1 cellular context compared by ENCODE assay signal in genomic region chr6:12261502-12261901, GRCh38.
TF ChIP-seq lines count a peak whose summit lies in the region.

No MANE protein-coding gene starts in this region.

TF ChIP-seq in GM12878, 131 proteins besides CTCF, POLR2A, EP300 and RAD21 (continued from another document and continues in another):
- TF ChIP-seq, protein P1, sequence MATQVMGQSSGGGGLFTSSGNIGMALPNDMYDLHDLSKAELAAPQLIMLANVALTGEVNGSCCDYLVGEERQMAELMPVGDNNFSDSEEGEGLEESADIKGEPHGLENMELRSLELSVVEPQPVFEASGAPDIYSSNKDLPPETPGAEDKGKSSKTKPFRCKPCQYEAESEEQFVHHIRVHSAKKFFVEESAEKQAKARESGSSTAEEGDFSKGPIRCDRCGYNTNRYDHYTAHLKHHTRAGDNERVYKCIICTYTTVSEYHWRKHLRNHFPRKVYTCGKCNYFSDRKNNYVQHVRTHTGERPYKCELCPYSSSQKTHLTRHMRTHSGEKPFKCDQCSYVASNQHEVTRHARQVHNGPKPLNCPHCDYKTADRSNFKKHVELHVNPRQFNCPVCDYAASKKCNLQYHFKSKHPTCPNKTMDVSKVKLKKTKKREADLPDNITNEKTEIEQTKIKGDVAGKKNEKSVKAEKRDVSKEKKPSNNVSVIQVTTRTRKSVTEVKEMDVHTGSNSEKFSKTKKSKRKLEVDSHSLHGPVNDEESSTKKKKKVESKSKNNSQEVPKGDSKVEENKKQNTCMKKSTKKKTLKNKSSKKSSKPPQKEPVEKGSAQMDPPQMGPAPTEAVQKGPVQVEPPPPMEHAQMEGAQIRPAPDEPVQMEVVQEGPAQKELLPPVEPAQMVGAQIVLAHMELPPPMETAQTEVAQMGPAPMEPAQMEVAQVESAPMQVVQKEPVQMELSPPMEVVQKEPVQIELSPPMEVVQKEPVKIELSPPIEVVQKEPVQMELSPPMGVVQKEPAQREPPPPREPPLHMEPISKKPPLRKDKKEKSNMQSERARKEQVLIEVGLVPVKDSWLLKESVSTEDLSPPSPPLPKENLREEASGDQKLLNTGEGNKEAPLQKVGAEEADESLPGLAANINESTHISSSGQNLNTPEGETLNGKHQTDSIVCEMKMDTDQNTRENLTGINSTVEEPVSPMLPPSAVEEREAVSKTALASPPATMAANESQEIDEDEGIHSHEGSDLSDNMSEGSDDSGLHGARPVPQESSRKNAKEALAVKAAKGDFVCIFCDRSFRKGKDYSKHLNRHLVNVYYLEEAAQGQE (IDR thresholded peaks at IDR 0.05; ENCODE audit: low read depth, low read length): no peak
- no peak for TF ChIP-seq KAT2A (conservative IDR thresholded peaks at IDR 0.05; ENCODE audit: control insufficient read depth, low read depth, low read length)
- TF ChIP-seq, protein P2, sequence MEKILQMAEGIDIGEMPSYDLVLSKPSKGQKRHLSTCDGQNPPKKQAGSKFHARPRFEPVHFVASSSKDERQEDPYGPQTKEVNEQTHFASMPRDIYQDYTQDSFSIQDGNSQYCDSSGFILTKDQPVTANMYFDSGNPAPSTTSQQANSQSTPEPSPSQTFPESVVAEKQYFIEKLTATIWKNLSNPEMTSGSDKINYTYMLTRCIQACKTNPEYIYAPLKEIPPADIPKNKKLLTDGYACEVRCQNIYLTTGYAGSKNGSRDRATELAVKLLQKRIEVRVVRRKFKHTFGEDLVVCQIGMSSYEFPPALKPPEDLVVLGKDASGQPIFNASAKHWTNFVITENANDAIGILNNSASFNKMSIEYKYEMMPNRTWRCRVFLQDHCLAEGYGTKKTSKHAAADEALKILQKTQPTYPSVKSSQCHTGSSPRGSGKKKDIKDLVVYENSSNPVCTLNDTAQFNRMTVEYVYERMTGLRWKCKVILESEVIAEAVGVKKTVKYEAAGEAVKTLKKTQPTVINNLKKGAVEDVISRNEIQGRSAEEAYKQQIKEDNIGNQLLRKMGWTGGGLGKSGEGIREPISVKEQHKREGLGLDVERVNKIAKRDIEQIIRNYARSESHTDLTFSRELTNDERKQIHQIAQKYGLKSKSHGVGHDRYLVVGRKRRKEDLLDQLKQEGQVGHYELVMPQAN (conservative IDR thresholded peaks at IDR 0.05): no peak
- no peak for TF ChIP-seq ZNF274 (IDR thresholded peaks at IDR 0.05; ENCODE audit: insufficient read depth, insufficient read length)
- TF ChIP-seq SREBF1 (IDR thresholded peaks at IDR 0.05; ENCODE audit: low read length): no peak
- TF ChIP-seq, protein P3, sequence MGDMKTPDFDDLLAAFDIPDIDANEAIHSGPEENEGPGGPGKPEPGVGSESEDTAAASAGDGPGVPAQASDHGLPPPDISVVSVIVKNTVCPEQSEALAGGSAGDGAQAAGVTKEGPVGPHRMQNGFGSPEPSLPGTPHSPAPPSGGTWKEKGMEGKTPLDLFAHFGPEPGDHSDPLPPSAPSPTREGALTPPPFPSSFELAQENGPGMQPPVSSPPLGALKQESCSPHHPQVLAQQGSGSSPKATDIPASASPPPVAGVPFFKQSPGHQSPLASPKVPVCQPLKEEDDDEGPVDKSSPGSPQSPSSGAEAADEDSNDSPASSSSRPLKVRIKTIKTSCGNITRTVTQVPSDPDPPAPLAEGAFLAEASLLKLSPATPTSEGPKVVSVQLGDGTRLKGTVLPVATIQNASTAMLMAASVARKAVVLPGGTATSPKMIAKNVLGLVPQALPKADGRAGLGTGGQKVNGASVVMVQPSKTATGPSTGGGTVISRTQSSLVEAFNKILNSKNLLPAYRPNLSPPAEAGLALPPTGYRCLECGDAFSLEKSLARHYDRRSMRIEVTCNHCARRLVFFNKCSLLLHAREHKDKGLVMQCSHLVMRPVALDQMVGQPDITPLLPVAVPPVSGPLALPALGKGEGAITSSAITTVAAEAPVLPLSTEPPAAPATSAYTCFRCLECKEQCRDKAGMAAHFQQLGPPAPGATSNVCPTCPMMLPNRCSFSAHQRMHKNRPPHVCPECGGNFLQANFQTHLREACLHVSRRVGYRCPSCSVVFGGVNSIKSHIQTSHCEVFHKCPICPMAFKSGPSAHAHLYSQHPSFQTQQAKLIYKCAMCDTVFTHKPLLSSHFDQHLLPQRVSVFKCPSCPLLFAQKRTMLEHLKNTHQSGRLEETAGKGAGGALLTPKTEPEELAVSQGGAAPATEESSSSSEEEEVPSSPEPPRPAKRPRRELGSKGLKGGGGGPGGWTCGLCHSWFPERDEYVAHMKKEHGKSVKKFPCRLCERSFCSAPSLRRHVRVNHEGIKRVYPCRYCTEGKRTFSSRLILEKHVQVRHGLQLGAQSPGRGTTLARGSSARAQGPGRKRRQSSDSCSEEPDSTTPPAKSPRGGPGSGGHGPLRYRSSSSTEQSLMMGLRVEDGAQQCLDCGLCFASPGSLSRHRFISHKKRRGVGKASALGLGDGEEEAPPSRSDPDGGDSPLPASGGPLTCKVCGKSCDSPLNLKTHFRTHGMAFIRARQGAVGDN (IDR thresholded peaks at IDR 0.05): no peak
- TF ChIP-seq EZH2 (IDR thresholded peaks at IDR 0.05; ENCODE audit: borderline replicate concordance, control insufficient read depth, low read depth, low read length): no peak
- TF ChIP-seq POLR2AphosphoS2 (IDR thresholded peaks at IDR 0.05; ENCODE audit: low read depth, low read length): no peak
- TF ChIP-seq SREBF2 (IDR thresholded peaks at IDR 0.05; ENCODE audit: low read length): no peak
- TF ChIP-seq CBX5 (IDR thresholded peaks at IDR 0.05; ENCODE audit: low read depth): no peak
- TF ChIP-seq, protein P4, sequence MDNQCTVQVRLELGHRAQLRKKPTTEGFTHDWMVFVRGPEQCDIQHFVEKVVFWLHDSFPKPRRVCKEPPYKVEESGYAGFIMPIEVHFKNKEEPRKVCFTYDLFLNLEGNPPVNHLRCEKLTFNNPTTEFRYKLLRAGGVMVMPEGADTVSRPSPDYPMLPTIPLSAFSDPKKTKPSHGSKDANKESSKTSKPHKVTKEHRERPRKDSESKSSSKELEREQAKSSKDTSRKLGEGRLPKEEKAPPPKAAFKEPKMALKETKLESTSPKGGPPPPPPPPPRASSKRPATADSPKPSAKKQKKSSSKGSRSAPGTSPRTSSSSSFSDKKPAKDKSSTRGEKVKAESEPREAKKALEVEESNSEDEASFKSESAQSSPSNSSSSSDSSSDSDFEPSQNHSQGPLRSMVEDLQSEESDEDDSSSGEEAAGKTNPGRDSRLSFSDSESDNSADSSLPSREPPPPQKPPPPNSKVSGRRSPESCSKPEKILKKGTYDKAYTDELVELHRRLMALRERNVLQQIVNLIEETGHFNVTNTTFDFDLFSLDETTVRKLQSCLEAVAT (IDR thresholded peaks at IDR 0.05): no peak
- TF ChIP-seq BMI1 (IDR thresholded peaks at IDR 0.05; ENCODE audit: borderline replicate concordance): no peak
- no peak for TF ChIP-seq CBX3 (IDR thresholded peaks at IDR 0.05; ENCODE audit: borderline replicate concordance, low read depth)
- TF ChIP-seq IKZF2 (IDR thresholded peaks at IDR 0.05): no peak; a peak in 1 of 4 replicates
- no peak for TF ChIP-seq PAX8 (IDR thresholded peaks at IDR 0.05)
- TF ChIP-seq, protein P5, sequence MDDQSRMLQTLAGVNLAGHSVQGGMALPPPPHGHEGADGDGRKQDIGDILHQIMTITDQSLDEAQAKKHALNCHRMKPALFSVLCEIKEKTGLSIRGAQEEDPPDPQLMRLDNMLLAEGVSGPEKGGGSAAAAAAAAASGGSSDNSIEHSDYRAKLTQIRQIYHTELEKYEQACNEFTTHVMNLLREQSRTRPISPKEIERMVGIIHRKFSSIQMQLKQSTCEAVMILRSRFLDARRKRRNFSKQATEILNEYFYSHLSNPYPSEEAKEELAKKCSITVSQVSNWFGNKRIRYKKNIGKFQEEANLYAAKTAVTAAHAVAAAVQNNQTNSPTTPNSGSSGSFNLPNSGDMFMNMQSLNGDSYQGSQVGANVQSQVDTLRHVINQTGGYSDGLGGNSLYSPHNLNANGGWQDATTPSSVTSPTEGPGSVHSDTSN (IDR thresholded peaks at IDR 0.05; ENCODE audit: insufficient replicate concordance, low read depth, low read length): no peak
- TF ChIP-seq, protein P6, sequence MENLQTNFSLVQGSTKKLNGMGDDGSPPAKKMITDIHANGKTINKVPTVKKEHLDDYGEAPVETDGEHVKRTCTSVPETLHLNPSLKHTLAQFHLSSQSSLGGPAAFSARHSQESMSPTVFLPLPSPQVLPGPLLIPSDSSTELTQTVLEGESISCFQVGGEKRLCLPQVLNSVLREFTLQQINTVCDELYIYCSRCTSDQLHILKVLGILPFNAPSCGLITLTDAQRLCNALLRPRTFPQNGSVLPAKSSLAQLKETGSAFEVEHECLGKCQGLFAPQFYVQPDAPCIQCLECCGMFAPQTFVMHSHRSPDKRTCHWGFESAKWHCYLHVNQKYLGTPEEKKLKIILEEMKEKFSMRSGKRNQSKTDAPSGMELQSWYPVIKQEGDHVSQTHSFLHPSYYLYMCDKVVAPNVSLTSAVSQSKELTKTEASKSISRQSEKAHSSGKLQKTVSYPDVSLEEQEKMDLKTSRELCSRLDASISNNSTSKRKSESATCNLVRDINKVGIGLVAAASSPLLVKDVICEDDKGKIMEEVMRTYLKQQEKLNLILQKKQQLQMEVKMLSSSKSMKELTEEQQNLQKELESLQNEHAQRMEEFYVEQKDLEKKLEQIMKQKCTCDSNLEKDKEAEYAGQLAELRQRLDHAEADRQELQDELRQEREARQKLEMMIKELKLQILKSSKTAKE (IDR thresholded peaks at IDR 0.05; ENCODE audit: low read depth, poor library complexity, severe bottlenecking): no peak
- no peak for TF ChIP-seq NFYA (IDR thresholded peaks at IDR 0.05; ENCODE audit: borderline replicate concordance, low read depth, low read length)
- TF ChIP-seq YY1 (IDR thresholded peaks at IDR 0.05; ENCODE audit: low read depth, low read length): no peak
- TF ChIP-seq IRF3 (IDR thresholded peaks at IDR 0.05): no peak
- TF ChIP-seq KLF5 (IDR thresholded peaks at IDR 0.05; ENCODE audit: partially characterized antibody): no peak
- TF ChIP-seq RAD51 (IDR thresholded peaks at IDR 0.05): no peak
- no peak for TF ChIP-seq ZZZ3 (IDR thresholded peaks at IDR 0.05; ENCODE audit: control insufficient read depth, insufficient read length, low read depth)
- no peak for TF ChIP-seq TCF3 (IDR thresholded peaks at IDR 0.05; ENCODE audit: borderline replicate concordance, insufficient read depth, low read depth, low read length)
- TF ChIP-seq SMAD5 (IDR thresholded peaks at IDR 0.05; ENCODE audit: low read depth): no peak
- no peak for TF ChIP-seq MTA2 (IDR thresholded peaks at IDR 0.05; ENCODE audit: low read depth)
- no peak; the same call in 1 of the 2 replicates for TF ChIP-seq FOXM1 (IDR thresholded peaks at IDR 0.05; ENCODE audit: low read depth, low read length)
- TF ChIP-seq TBL1XR1 (IDR thresholded peaks at IDR 0.05; ENCODE audit: low read depth, low read length): no peak
- TF ChIP-seq BRCA1 (IDR thresholded peaks at IDR 0.05; ENCODE audit: low read depth, low read length): no peak
- no peak for TF ChIP-seq TCF7 (IDR thresholded peaks at IDR 0.05; ENCODE audit: borderline replicate concordance)
- TF ChIP-seq ZNF384 (IDR thresholded peaks at IDR 0.05; ENCODE audit: borderline replicate concordance, low read depth, low read length): no peak
- TF ChIP-seq, protein P7, sequence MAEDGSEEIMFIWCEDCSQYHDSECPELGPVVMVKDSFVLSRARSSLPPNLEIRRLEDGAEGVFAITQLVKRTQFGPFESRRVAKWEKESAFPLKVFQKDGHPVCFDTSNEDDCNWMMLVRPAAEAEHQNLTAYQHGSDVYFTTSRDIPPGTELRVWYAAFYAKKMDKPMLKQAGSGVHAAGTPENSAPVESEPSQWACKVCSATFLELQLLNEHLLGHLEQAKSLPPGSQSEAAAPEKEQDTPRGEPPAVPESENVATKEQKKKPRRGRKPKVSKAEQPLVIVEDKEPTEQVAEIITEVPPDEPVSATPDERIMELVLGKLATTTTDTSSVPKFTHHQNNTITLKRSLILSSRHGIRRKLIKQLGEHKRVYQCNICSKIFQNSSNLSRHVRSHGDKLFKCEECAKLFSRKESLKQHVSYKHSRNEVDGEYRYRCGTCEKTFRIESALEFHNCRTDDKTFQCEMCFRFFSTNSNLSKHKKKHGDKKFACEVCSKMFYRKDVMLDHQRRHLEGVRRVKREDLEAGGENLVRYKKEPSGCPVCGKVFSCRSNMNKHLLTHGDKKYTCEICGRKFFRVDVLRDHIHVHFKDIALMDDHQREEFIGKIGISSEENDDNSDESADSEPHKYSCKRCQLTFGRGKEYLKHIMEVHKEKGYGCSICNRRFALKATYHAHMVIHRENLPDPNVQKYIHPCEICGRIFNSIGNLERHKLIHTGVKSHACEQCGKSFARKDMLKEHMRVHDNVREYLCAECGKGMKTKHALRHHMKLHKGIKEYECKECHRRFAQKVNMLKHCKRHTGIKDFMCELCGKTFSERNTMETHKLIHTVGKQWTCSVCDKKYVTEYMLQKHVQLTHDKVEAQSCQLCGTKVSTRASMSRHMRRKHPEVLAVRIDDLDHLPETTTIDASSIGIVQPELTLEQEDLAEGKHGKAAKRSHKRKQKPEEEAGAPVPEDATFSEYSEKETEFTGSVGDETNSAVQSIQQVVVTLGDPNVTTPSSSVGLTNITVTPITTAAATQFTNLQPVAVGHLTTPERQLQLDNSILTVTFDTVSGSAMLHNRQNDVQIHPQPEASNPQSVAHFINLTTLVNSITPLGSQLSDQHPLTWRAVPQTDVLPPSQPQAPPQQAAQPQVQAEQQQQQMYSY (CRISPR knock-in tag; IDR thresholded peaks at IDR 0.05): no peak
- TF ChIP-seq SP1 (IDR thresholded peaks at IDR 0.05; ENCODE audit: low read depth, low read length): no peak
- no peak for TF ChIP-seq RCOR1 (conservative IDR thresholded peaks at IDR 0.05; ENCODE audit: low read depth, low read length)
- no peak for TF ChIP-seq HDAC6 (IDR thresholded peaks at IDR 0.05; ENCODE audit: unreplicated experiment)
- no peak for TF ChIP-seq ZBTB4 (CRISPR knock-in tag; IDR thresholded peaks at IDR 0.05)
